1 cellular context compared by ENCODE assay signal in genomic region chr12:111645433-111645832, GRCh38.
TF ChIP-seq lines count a peak whose summit lies in the region.

No MANE protein-coding gene starts in this region.

TF ChIP-seq in HepG2, 621 proteins besides CTCF, POLR2A, EP300 and RAD21:
- TF ChIP-seq ZNF142 (CRISPR knock-in tag; IDR thresholded peaks at IDR 0.05) (no peak), CHD2 (IDR thresholded peaks at IDR 0.05; ENCODE audit: low read depth, low read length) (no peak), PBX3 (CRISPR knock-in tag; IDR thresholded peaks at IDR 0.05; ENCODE audit: borderline replicate concordance) (no peak), RBAK (CRISPR knock-in tag; IDR thresholded peaks at IDR 0.05) (no peak), FOXO4 (CRISPR knock-in tag; conservative IDR thresholded peaks at IDR 0.05) (no peak), ZNF20 (CRISPR knock-in tag; IDR thresholded peaks at IDR 0.05) (no peak), ZNF609 (CRISPR knock-in tag; IDR thresholded peaks at IDR 0.05; ENCODE audit: borderline replicate concordance) (no peak), ZNF703 (CRISPR knock-in tag; IDR thresholded peaks at IDR 0.05; ENCODE audit: borderline replicate concordance) (no peak), ATF6 (CRISPR knock-in tag; conservative IDR thresholded peaks at IDR 0.05) (no peak), KLF6 (CRISPR knock-in tag; IDR thresholded peaks at IDR 0.05) (no peak), ZNF256 (CRISPR knock-in tag; conservative IDR thresholded peaks at IDR 0.05) (no peak), HOXA5 (CRISPR knock-in tag; IDR thresholded peaks at IDR 0.05) (no peak), TEAD2 (CRISPR knock-in tag; IDR thresholded peaks at IDR 0.05) (no peak), TERF1 (CRISPR knock-in tag; IDR thresholded peaks at IDR 0.05) (no peak)
TF ChIP-seq in HepG2: peak in this region for 0.
